20 cellular contexts compared by ENCODE assay signal in the genomic region with DNA sequence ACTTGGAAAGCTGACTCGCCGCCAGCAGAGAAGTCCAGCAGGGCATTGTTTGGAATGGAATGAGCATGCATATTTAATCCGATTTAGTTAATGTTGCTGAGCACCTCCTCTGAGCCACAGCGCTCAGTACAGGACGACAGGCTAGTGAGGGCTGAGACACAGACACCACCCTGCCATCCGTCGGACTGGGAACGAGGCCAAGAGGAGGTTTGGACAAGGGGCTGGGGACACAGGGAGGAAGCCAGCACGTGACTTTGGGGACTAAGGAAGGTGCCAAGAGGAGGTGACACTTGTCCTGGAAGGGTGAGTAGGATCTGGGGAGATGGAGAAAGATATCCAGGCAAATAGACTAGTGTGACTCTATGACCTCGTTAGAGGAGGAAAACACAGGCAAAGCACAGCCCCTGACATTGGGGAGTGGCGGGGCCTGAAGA.
DNase-seq lines count a peak whose midpoint lies in the region; ATAC-seq and TF ChIP-seq lines count a peak whose summit lies in the region.
"Had no signal": no experiment of that assay in that cellular context is flagged by ENCODE, and none has a peak within 500 bp of the region (broad histone marks: within the 10 kb centered on the region; RNA-seq: fewer than 3 reads in every experiment).

No MANE protein-coding gene starts in this region.

- H3K36me3 Mint-ChIP-seq in activated T-helper 17 cell treated with anti-CD3 and anti-CD28 coated beads, Interleukin-2, amount 50 U/mL, for 72 hours (ENCODE audit: low read depth), result no peaks in the 10 kb centered on the region
- H3K36me3 Mint-ChIP-seq: naive thymus-derived CD8-positive, alpha-beta T cell; type B pancreatic cell had no signal

- no peak for TF ChIP-seq CTCF in WERI-Rb-1 (IDR thresholded peaks at IDR 0.05; ENCODE audit: low read depth, low read length)
- no peak for TF ChIP-seq CTCF in GM20000 (IDR thresholded peaks at IDR 0.05; ENCODE audit: extremely low read depth, missing control alignments)

- no peaks in the 10 kb centered on the region for H3K9me3 ChIP-seq in WERI-Rb-1 (ENCODE audit: severe bottlenecking)
- H3K9me3 ChIP-seq: stomach had no signal

- H3K4me3 ChIP-seq in WERI-Rb-1 (ENCODE audit: low read depth, low read length), result peak overlapping the region; percentile 27
- H3K4me3 ChIP-seq: smooth muscle cell, stomach had no signal

- H3K27me3 Mint-ChIP-seq in activated T-helper 17 cell treated with anti-CD3 and anti-CD28 coated beads, Interleukin-2, amount 50 U/mL, for 72 hours, result peaks cover 17% of the 10 kb centered on the region

- intact Hi-C loops in left colon (cut with DNase I, micrococcal nuclease), result no loop called here

- H3K9me3 Mint-ChIP-seq in activated T-helper 17 cell treated with anti-CD3 and anti-CD28 coated beads, Interleukin-2, amount 50 U/mL, for 72 hours, result no peaks in the 10 kb centered on the region
- H3K9me3 Mint-ChIP-seq: activated CD8-positive, alpha-beta T cell treated with anti-CD3 and anti-CD28 coated beads for 36 hours; activated T-cell treated with anti-CD3 and anti-CD28 coated beads, Interleukin-2, amount 50 U/mL, for 4 hours; naive thymus-derived CD8-positive, alpha-beta T cell; T-helper 1 cell treated with Interleukin-12 subunit alpha and Interleukin-12 subunit beta and Interleukin-4 antibody, amounts not matched to agents 30 μg/mL and 1 μg/mL, for 36 hours; type B pancreatic cell had no signal

- H3K27me3 ChIP-seq in WERI-Rb-1 (ENCODE audit: insufficient read depth, low read depth, severe bottlenecking), result peaks cover 12% of the 10 kb centered on the region

- no peak overlapping the region for H3K27ac Mint-ChIP-seq in activated T-helper 17 cell treated with anti-CD3 and anti-CD28 coated beads, Interleukin-2, amount 50 U/mL, for 72 hours
- H3K27ac Mint-ChIP-seq: activated CD8-positive, alpha-beta T cell treated with anti-CD3 and anti-CD28 coated beads for 36 hours; naive thymus-derived CD8-positive, alpha-beta T cell; T-helper 1 cell treated with Interleukin-12 subunit alpha and Interleukin-12 subunit beta and Interleukin-4 antibody, amounts not matched to agents 30 μg/mL and 1 μg/mL, for 36 hours; type B pancreatic cell had no signal

- H3K4me3 Mint-ChIP-seq in activated T-helper 17 cell treated with anti-CD3 and anti-CD28 coated beads, Interleukin-2, amount 50 U/mL, for 72 hours, result no peak overlapping the region
- H3K4me3 Mint-ChIP-seq: activated CD8-positive, alpha-beta T cell treated with anti-CD3 and anti-CD28 coated beads for 36 hours; activated T-cell treated with anti-CD3 and anti-CD28 coated beads, Interleukin-2, amount 50 U/mL, for 4 hours; naive thymus-derived CD8-positive, alpha-beta T cell; T-helper 1 cell treated with Interleukin-12 subunit alpha and Interleukin-12 subunit beta and Interleukin-4 antibody, amounts not matched to agents 30 μg/mL and 1 μg/mL, for 36 hours; type B pancreatic cell had no signal

- DNase-seq in DMS153 (lab: John Stamatoyannopoulos, UW) (peak; percentile 5), NCI-H1105 treated with DMSO at 0.1 percent for 48 hours (lab: John Stamatoyannopoulos, UW) (peak; percentile 62), WERI-Rb-1 (peak; percentile 87), left colon (peak; percentile 30 to 43), GM20000 (ENCODE audit: low spot score) (no peak), KG1 (lab: John Stamatoyannopoulos, UW) (no peak)
- DNase-seq: activated CD8-positive, alpha-beta T cell treated with anti-CD3 and anti-CD28 coated beads for 36 hours; activated naive CD4-positive, alpha-beta T cell treated with anti-CD3 and anti-CD28 coated beads, Interleukin-2, amount 50 U/mL, for 16 hours; activated T-cell treated with anti-CD3 and anti-CD28 coated beads, Interleukin-2, amount 50 U/mL, for 4 hours; aorta; naive thymus-derived CD8-positive, alpha-beta T cell; SIG-M5; stimulated activated CD4-positive, alpha-beta T cell treated with anti-CD3 and anti-CD28 coated beads, Interleukin-4, amount 100 ng/mL, for 1 hour; stomach had no signal

- no peak overlapping the region for H3K27ac ChIP-seq in WERI-Rb-1
- H3K27ac ChIP-seq: parathyroid adenoma, stomach had no signal

- no peaks in the 10 kb centered on the region for H3K36me3 ChIP-seq in WERI-Rb-1
- H3K36me3 ChIP-seq: stomach had no signal

- peak; percentile 77 for ATAC-seq in left colon
- ATAC-seq in activated T-helper 17 cell treated with anti-CD3 and anti-CD28 coated beads, Interleukin-2, amount 50 U/mL, for 72 hours (replicated peaks), result no peak
- ATAC-seq in GM18867 (IDR thresholded peaks at IDR 0.05; ENCODE audit: unreplicated experiment), result no peak
- ATAC-seq: activated CD8-positive, alpha-beta T cell treated with anti-CD3 and anti-CD28 coated beads for 36 hours; activated T-cell treated with anti-CD3 and anti-CD28 coated beads, Interleukin-2, amount 50 U/mL, for 4 hours; naive thymus-derived CD8-positive, alpha-beta T cell had no signal

- H3K4me1 Mint-ChIP-seq in activated T-helper 17 cell treated with anti-CD3 and anti-CD28 coated beads, Interleukin-2, amount 50 U/mL, for 72 hours, result no peaks in the 10 kb centered on the region
- H3K4me1 Mint-ChIP-seq: naive thymus-derived CD8-positive, alpha-beta T cell had no signal

Comparison
In these comparisons a context has a peak if more than half of its experiments do, and no peak if none do; other contexts are left out.
1. DNase-seq: peak in DMS153 (single experiment), NCI-H1105 treated with DMSO at 0.1 percent for 48 hours (single experiment), WERI-Rb-1 (single experiment) and left colon (2 of 2); none in GM20000 (single experiment) and KG1 (single experiment).